ENCODE assay signal across 2 cellular contexts in genomic region chr7:136857573-136857972, GRCh38.
TF ChIP-seq lines count a peak whose summit lies in the region.

No MANE protein-coding gene starts in this region.

TF ChIP-seq in HCT116, 20 proteins besides CTCF, POLR2A, EP300 and RAD21:
- TF ChIP-seq REST (IDR thresholded peaks at IDR 0.05; ENCODE audit: low read depth) (peak; percentile 33), CEBPB (IDR thresholded peaks at IDR 0.05; ENCODE audit: low read depth) (no peak)
TF ChIP-seq in HCT116: peak in this region for 1.

TF ChIP-seq in K562, 482 proteins besides CTCF, POLR2A, EP300 and RAD21 (continues in another document):
- TF ChIP-seq CAMTA2 (CRISPR knock-in tag; conservative IDR thresholded peaks at IDR 0.05): no peak
- no peak for TF ChIP-seq XRCC5 (IDR thresholded peaks at IDR 0.05; ENCODE audit: low read depth, low read length)
- TF ChIP-seq PTTG1 (tag; IDR thresholded peaks at IDR 0.05; ENCODE audit: low read depth): no peak
- no peak for TF ChIP-seq ZNF76 (CRISPR knock-in tag; IDR thresholded peaks at IDR 0.05; ENCODE audit: borderline replicate concordance)
- no peak for TF ChIP-seq TCF3 (CRISPR knock-in tag; IDR thresholded peaks at IDR 0.05)
- peak in 1 of 2 experiments; percentile 60; a peak in 2 of 4 replicates for TF ChIP-seq TEAD1 (CRISPR knock-in tag; IDR thresholded peaks at IDR 0.05)
- TF ChIP-seq NCOA1 (IDR thresholded peaks at IDR 0.05; ENCODE audit: low read depth): peak; percentile 79
- no peak for TF ChIP-seq E2F4 (CRISPR knock-in tag; IDR thresholded peaks at IDR 0.05; ENCODE audit: low read depth)
- TF ChIP-seq MLX (CRISPR knock-in tag; conservative IDR thresholded peaks at IDR 0.05): no peak
- no peak for TF ChIP-seq E2F8 (IDR thresholded peaks at IDR 0.05; ENCODE audit: low read depth, partially characterized antibody)
- 0 out of 2 replicates have a peak, but pooled peaks have one; percentile 51 for TF ChIP-seq ZNF644 (tag; IDR thresholded peaks at IDR 0.05; ENCODE audit: low read depth)
- no peak for TF ChIP-seq PTRF (tag; IDR thresholded peaks at IDR 0.05)
- peak; percentile 79 for TF ChIP-seq MIER1 (IDR thresholded peaks at IDR 0.05; ENCODE audit: low read depth)
- no peak for TF ChIP-seq ZNF318 (IDR thresholded peaks at IDR 0.05; ENCODE audit: borderline replicate concordance in 1 of 2, low read depth in 1 of 2)
- TF ChIP-seq AFF1 (IDR thresholded peaks at IDR 0.05; ENCODE audit: low read depth in 1 of 2, partially characterized antibody in 2 of 2): peak in 1 of 2 experiments; percentile 66
- TF ChIP-seq LEF1 (IDR thresholded peaks at IDR 0.05): no peak
- TF ChIP-seq SP2 (IDR thresholded peaks at IDR 0.05; ENCODE audit: extremely low read depth, low read depth, low read length, poor library complexity, severe bottlenecking): no peak
- no peak for TF ChIP-seq ZNF408 (CRISPR knock-in tag; IDR thresholded peaks at IDR 0.05; ENCODE audit: low read depth)
- no peak for TF ChIP-seq ZNF175 (CRISPR knock-in tag; IDR thresholded peaks at IDR 0.05; ENCODE audit: low read depth)
- no peak for TF ChIP-seq COPS2 (conservative IDR thresholded peaks at IDR 0.05)
- TF ChIP-seq BRCA1 (IDR thresholded peaks at IDR 0.05): no peak
- no peak for TF ChIP-seq BRCA1 (CRISPR knock-in tag; IDR thresholded peaks at IDR 0.05)
- TF ChIP-seq ELF4 (CRISPR knock-in tag; IDR thresholded peaks at IDR 0.05): no peak
- no peak for TF ChIP-seq SREBF1 (IDR thresholded peaks at IDR 0.05; ENCODE audit: borderline replicate concordance, low read depth, low read length)
- TF ChIP-seq NCOA6 (IDR thresholded peaks at IDR 0.05): peak; percentile 61
- TF ChIP-seq NCOR1 (IDR thresholded peaks at IDR 0.05): no peak
- TF ChIP-seq NR2C2 (CRISPR knock-in tag; IDR thresholded peaks at IDR 0.05): no peak
- TF ChIP-seq NR2C2 (tag; IDR thresholded peaks at IDR 0.05): no peak
- no peak for TF ChIP-seq PML (IDR thresholded peaks at IDR 0.05; ENCODE audit: low read length)
- TF ChIP-seq ZNF449 (CRISPR knock-in tag; IDR thresholded peaks at IDR 0.05): no peak
- TF ChIP-seq PHB2 (IDR thresholded peaks at IDR 0.05; ENCODE audit: low read depth): no peak
- no peak for TF ChIP-seq ZBTB1 (CRISPR knock-in tag; IDR thresholded peaks at IDR 0.05; ENCODE audit: borderline replicate concordance, low read depth)
